Comparison of ENCODE assay signal across 11 cellular contexts in the genomic region with DNA sequence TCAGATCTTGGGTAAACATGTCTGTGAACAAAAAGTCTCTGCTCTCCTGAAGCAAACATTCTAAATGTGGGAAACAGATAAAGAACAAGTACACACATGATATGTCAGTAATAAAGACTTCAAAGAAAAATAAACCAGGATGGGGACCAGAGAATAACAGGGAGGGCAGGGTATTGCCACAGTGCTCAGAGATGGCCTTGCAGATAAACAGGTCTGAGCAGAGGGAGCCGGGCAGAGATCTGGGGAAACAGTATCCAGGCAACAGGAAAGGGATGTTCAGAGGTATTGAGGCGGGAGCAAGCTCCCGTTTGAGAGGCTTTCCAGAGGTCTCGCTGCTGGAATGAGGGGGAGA. TPM values are rescaled to one million over a fixed set of nuclear protein-coding genes. Genes with fewer than 3 reads are reported as not detected.
DNase-seq lines count a peak whose midpoint lies in the region; ATAC-seq and TF ChIP-seq lines count a peak whose summit lies in the region.
"Had no signal": no experiment of that assay in that cellular context is flagged by ENCODE, and none has a peak within 500 bp of the region (broad histone marks: within the 10 kb centered on the region; RNA-seq: fewer than 3 reads in every experiment).

No MANE protein-coding gene starts in this region.

- no peaks in the 10 kb centered on the region for H3K27me3 ChIP-seq in CD4-positive, CD25-positive, alpha-beta regulatory T cell (ENCODE audit: control insufficient read depth, insufficient read depth, low read length)
- H3K27me3 ChIP-seq in mesenchymal stem cell (ENCODE audit: control insufficient read depth in 1 of 2, insufficient read depth in 1 of 2, low read length in 2 of 2), result no peaks in the 10 kb centered on the region

- POLR2A ChIA-PET in GM10248 (lab: Yijun Ruan, JAX), result no interaction called here

- no peaks in the 10 kb centered on the region for H3K9me3 ChIP-seq in CD4-positive, CD25-positive, alpha-beta regulatory T cell (ENCODE audit: control insufficient read depth in 2 of 2, low read length in 2 of 2)
- no peaks in the 10 kb centered on the region for H3K9me3 ChIP-seq in mesenchymal stem cell (ENCODE audit: control insufficient read depth, low read length)

- peaks cover 5% of the 10 kb centered on the region for H3K27me3 Mint-ChIP-seq in CD4-positive, CD25-positive, alpha-beta regulatory T cell
- no peaks in the 10 kb centered on the region for H3K27me3 Mint-ChIP-seq in IgD-negative memory B cell

- H2AK5ac ChIP-seq in mesenchymal stem cell (ENCODE audit: low read length, severe bottlenecking), result no peak overlapping the region

- no peak overlapping the region for H3K14ac ChIP-seq in mesenchymal stem cell (ENCODE audit: low read length in 2 of 2)

- no peak overlapping the region for H3K23ac ChIP-seq in mesenchymal stem cell (ENCODE audit: low read length in 2 of 2)

- peaks cover 28% of the 10 kb centered on the region for H3K79me1 ChIP-seq in mesenchymal stem cell (replicated peaks; ENCODE audit: low read length, poor library complexity, severe bottlenecking)

- no peak for TF ChIP-seq CTCF in astrocyte of the cerebellum (IDR thresholded peaks at IDR 0.05; ENCODE audit: low read depth, low read length, missing control alignments)
- no peak for TF ChIP-seq CTCF in GM10248 (IDR thresholded peaks at IDR 0.05; ENCODE audit: control extremely low read depth, extremely low read depth, low read depth, missing control alignments)

- no peak for DNase-seq in CD4-positive, CD25-positive, alpha-beta regulatory T cell
- DNase-seq in astrocyte of the cerebellum (ENCODE audit: low read depth), result no peak
- no peak for DNase-seq in mesenchymal stem cell
- no peak for DNase-seq in GM10248 (ENCODE audit: extremely low spot score)
- DNase-seq: NCI-H446 had no signal

- H3K4me3 Mint-ChIP-seq in CD4-positive, CD25-positive, alpha-beta regulatory T cell, result peak overlapping the region; percentile 69 to 96 (median 88)
- peak overlapping the region; percentile 17 to 97 (median 51) for H3K4me3 Mint-ChIP-seq in IgD-negative memory B cell

- H3K9ac ChIP-seq in mesenchymal stem cell (ENCODE audit: low read length), result peak overlapping the region; percentile 23

- H2BK12ac ChIP-seq in mesenchymal stem cell (ENCODE audit: low read length in 2 of 2), result no peak overlapping the region

- H3K4me1 ChIP-seq in CD4-positive, CD25-positive, alpha-beta regulatory T cell (ENCODE audit: control insufficient read depth, insufficient read depth, low read length, poor library complexity, severe bottlenecking), result peaks cover 38% of the 10 kb centered on the region
- peaks cover 36% of the 10 kb centered on the region for H3K4me1 ChIP-seq in mesenchymal stem cell (ENCODE audit: control insufficient read depth, insufficient read depth, low read depth, low read length)

- H3K4me3 ChIP-seq in CD4-positive, CD25-positive, alpha-beta regulatory T cell (ENCODE audit: low read depth, low read length), result peak overlapping the region; percentile 24
- peak overlapping the region; percentile 93 for H3K4me3 ChIP-seq in astrocyte of the cerebellum (ENCODE audit: low read depth, low read length)
- H3K4me3 ChIP-seq in mesenchymal stem cell (ENCODE audit: insufficient read depth in 1 of 2, low read depth in 1 of 2, low read length in 2 of 2), result peak overlapping the region in 1 of 2 experiments; percentile 93

- no peak overlapping the region for H2AFZ ChIP-seq in mesenchymal stem cell (ENCODE audit: low read depth, low read length)

- H2BK5ac ChIP-seq in mesenchymal stem cell (ENCODE audit: low read depth, low read length, poor library complexity, severe bottlenecking), result no peak overlapping the region

- H4K8ac ChIP-seq in mesenchymal stem cell (ENCODE audit: low read length), result no peak overlapping the region

- in situ Hi-C loops in astrocyte of the cerebellum (cut with HindIII; ENCODE audit: low sequenced_read_pairs), result no loop called here

- ATAC-seq in CD4-positive, CD25-positive, alpha-beta regulatory T cell (ENCODE audit: low read depth in 2 of 2), result no peak
- no peak for ATAC-seq in HG03354 (IDR thresholded peaks at IDR 0.05; ENCODE audit: poor library complexity, severe bottlenecking, unreplicated experiment)
- ATAC-seq in GM18861 (IDR thresholded peaks at IDR 0.05; ENCODE audit: unreplicated experiment), result no peak
- no peak for ATAC-seq in HG03378 (IDR thresholded peaks at IDR 0.05; ENCODE audit: unreplicated experiment)

- H3K27ac Mint-ChIP-seq in CD4-positive, CD25-positive, alpha-beta regulatory T cell, result peak overlapping the region; percentile 3 to 93 (median 39)
- H3K27ac Mint-ChIP-seq in IgD-negative memory B cell, result peak overlapping the region in 2 of 3 donors; percentile 2 to 21

- peaks cover 10% of the 10 kb centered on the region for H3K36me3 ChIP-seq in CD4-positive, CD25-positive, alpha-beta regulatory T cell (ENCODE audit: control insufficient read depth, insufficient read depth, low read length)
- H3K36me3 ChIP-seq in mesenchymal stem cell (ENCODE audit: control insufficient read depth in 1 of 2, insufficient read depth in 2 of 2, low read depth in 1 of 2, low read length in 2 of 2), result peaks cover 23 to 33% of the 10 kb centered on the region in 2 experiments

- no peak overlapping the region for H3K27ac ChIP-seq in CD4-positive, CD25-positive, alpha-beta regulatory T cell (ENCODE audit: insufficient read depth, low read length, poor library complexity, severe bottlenecking)
- no peak overlapping the region for H3K27ac ChIP-seq in mesenchymal stem cell (ENCODE audit: low read length, poor library complexity, severe bottlenecking)

- CTCF ChIA-PET in GM10248 (lab: Yijun Ruan, JAX), result interaction anchor here (0.9 to 3.4 kb wide), 4 partner anchors 14 to 69 kb away, joined by 3 to 21 read pairs (median 6); no protein-coding TSS in a partner anchor

- peaks cover 4 to 53% (median 33%) of the 10 kb centered on the region in 4 donors for H3K4me1 Mint-ChIP-seq in CD4-positive, CD25-positive, alpha-beta regulatory T cell
- peaks cover 26 to 35% (median 31%) of the 10 kb centered on the region in 3 donors for H3K4me1 Mint-ChIP-seq in IgD-negative memory B cell

- no peak overlapping the region for H3K4ac ChIP-seq in mesenchymal stem cell (ENCODE audit: low read depth in 1 of 2, low read length in 2 of 2)

- peaks cover 6% of the 10 kb centered on the region for H3K36me3 Mint-ChIP-seq in CD4-positive, CD25-positive, alpha-beta regulatory T cell
- H3K36me3 Mint-ChIP-seq in IgD-negative memory B cell, result peaks cover 4% of the 10 kb centered on the region

- no peak overlapping the region for H2BK120ac ChIP-seq in mesenchymal stem cell (ENCODE audit: low read depth, low read length)

- WGBS in mesenchymal stem cell, result 77% methylated on average over 4 of the region's 4 CpGs

- H3K18ac ChIP-seq in mesenchymal stem cell (ENCODE audit: low read depth in 1 of 2, low read length in 2 of 2), result no peak overlapping the region

- peak overlapping the region; percentile 96 for H3K4me2 ChIP-seq in mesenchymal stem cell (ENCODE audit: low read length, poor library complexity, severe bottlenecking)

- no peak overlapping the region for H4K91ac ChIP-seq in mesenchymal stem cell (ENCODE audit: low read length)

- H3K9me3 Mint-ChIP-seq in CD4-positive, CD25-positive, alpha-beta regulatory T cell, result no peaks in the 10 kb centered on the region
- no peaks in the 10 kb centered on the region for H3K9me3 Mint-ChIP-seq in IgD-negative memory B cell

- no peak overlapping the region for H2BK15ac ChIP-seq in mesenchymal stem cell (ENCODE audit: low read depth, poor library complexity, severe bottlenecking)

RNA-seq across cellular contexts. Expression of a gene that starts 2.9 kb away (rescaled TPM):
- total RNA-seq in CD4-positive, CD25-positive, alpha-beta regulatory T cell, result 12.2 TPM
- polyA plus RNA-seq in CD4-positive, CD25-positive, alpha-beta regulatory T cell, result 10 to 100 TPM in 1 of 4 donors, 1 to 10 TPM in 3; 7.0 to 12.8 (median 8.4) TPM
- 21.1 TPM for polyA plus RNA-seq in IgD-negative memory B cell
- polyA plus RNA-seq in mesenchymal stem cell (2013, experiment 1 of 2), result 28.2 TPM
- 28.3 TPM for polyA plus RNA-seq in mesenchymal stem cell (2013, experiment 2 of 2)

RNA-seq across cellular contexts. Expression of a gene that starts 10.9 kb away (rescaled TPM):
- total RNA-seq in CD4-positive, CD25-positive, alpha-beta regulatory T cell, result 2.3 TPM
- 1 to 10 TPM in 3 of 4 donors, under 1 TPM in 1; 0.81 to 1.4 (median 1.1) TPM for polyA plus RNA-seq in CD4-positive, CD25-positive, alpha-beta regulatory T cell
- polyA plus RNA-seq in IgD-negative memory B cell, result 0.16 TPM
- polyA plus RNA-seq in mesenchymal stem cell (2013, experiment 1 of 2), result 0.36 TPM
- 0.37 TPM for polyA plus RNA-seq in mesenchymal stem cell (2013, experiment 2 of 2)
- total RNA-seq: renal cortical epithelial cell had no signal

RNA-seq across cellular contexts. Expression of a gene that starts 22.5 kb away (rescaled TPM):
- not detected for total RNA-seq in CD4-positive, CD25-positive, alpha-beta regulatory T cell
- not detected for polyA plus RNA-seq in CD4-positive, CD25-positive, alpha-beta regulatory T cell
- not detected for polyA plus RNA-seq in IgD-negative memory B cell
- polyA plus RNA-seq in mesenchymal stem cell (2013, experiment 1 of 2), result 0.44 TPM
- 0.42 TPM for polyA plus RNA-seq in mesenchymal stem cell (2013, experiment 2 of 2)
- total RNA-seq: HT-29, renal cortical epithelial cell had no signal

RNA-seq across cellular contexts. Expression of a gene that starts 59.7 kb away (rescaled TPM):
- total RNA-seq in CD4-positive, CD25-positive, alpha-beta regulatory T cell, result not detected
- polyA plus RNA-seq in CD4-positive, CD25-positive, alpha-beta regulatory T cell, result not detected
- not detected for polyA plus RNA-seq in IgD-negative memory B cell
- polyA plus RNA-seq in mesenchymal stem cell (2013, experiment 1 of 2), result not detected
- polyA plus RNA-seq in mesenchymal stem cell (2013, experiment 2 of 2), result not detected
- total RNA-seq: HT-29, renal cortical epithelial cell had no signal
